In the genomic region with DNA sequence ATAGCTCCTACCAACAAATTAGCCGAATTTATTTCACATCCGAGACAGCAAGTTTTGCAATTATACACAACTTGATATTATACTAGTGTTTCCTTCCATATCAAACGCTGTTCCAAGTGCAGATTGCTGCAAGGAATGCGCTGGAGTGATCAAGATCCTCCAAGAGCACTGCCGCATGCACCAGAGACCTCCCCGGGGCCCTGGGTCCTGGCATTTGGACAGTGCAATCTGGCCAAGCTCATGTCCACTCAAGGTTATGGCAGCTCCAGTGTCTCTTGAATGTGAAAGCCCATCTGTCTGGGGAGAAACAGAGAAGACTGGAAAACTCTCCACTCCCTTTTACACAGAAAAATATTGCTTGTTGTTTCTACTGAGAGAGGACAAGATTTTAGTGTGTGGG, we compare ENCODE assay signal across 23 cellular contexts.
"Had no signal": no experiment of that assay in that cellular context is flagged by ENCODE, and none has a peak within 500 bp of the region (broad histone marks: within the 10 kb centered on the region; RNA-seq: fewer than 3 reads in every experiment).

No MANE protein-coding gene starts in this region.

- H3K9me3 Mint-ChIP-seq: activated naive CD4-positive, alpha-beta T cell treated with anti-CD3 and anti-CD28 coated beads, Interleukin-2, amount 10 ng/mL, durations not matched to agents 7 days and 5 days; activated T-cell treated with anti-CD3 and anti-CD28 coated beads, Interleukin-2, amount 50 U/mL, for 24 hours; mesothelial cell of epicardium; naive B cell; nephron progenitor cell; stimulated activated naive B cell treated with anti-CD40 and anti-IgM and Interleukin-4, amounts not matched to agents 10 μg/mL and 1 μg/mL and 100 μg/mL, for 72 hours; T-helper 2 cell treated with Interferon-gamma antibody and Interleukin-4, amounts not matched to agents 5 μg/mL and 100 μg/mL, for 36 hours had no signal

- H3K4me1 ChIP-seq: prostate gland had no signal

- H3K4me1 Mint-ChIP-seq: naive B cell had no signal

- H3K27ac ChIP-seq: esophagus muscularis mucosa, foreskin keratinocyte, neutrophil, pancreas, prostate gland, suprapubic skin, transverse colon had no signal

- H3K36me3 Mint-ChIP-seq: activated naive CD4-positive, alpha-beta T cell treated with anti-CD3 and anti-CD28 coated beads, Interleukin-2, amount 10 ng/mL, durations not matched to agents 7 days and 5 days; mesothelial cell of epicardium; naive B cell; stimulated activated naive B cell treated with anti-CD40 and anti-IgM and Interleukin-4, amounts not matched to agents 10 μg/mL and 1 μg/mL and 100 μg/mL, for 72 hours had no signal

- H3K27ac Mint-ChIP-seq: activated CD4-positive, alpha-beta T cell treated with anti-CD3 and anti-CD28 coated beads for 36 hours; activated CD8-positive, alpha-beta T cell treated with anti-CD3 and anti-CD28 coated beads, Interleukin-2, amount 10 ng/mL, durations not matched to agents 7 days and 5 days; activated naive CD4-positive, alpha-beta T cell treated with anti-CD3 and anti-CD28 coated beads, Interleukin-2, amount 10 ng/mL, durations not matched to agents 7 days and 5 days; activated T-cell treated with anti-CD3 and anti-CD28 coated beads, Interleukin-2, amount 50 U/mL, for 24 hours; mesothelial cell of epicardium; naive B cell; nephron progenitor cell; stimulated activated naive B cell treated with anti-CD40 and anti-IgM and Interleukin-4, amounts not matched to agents 10 μg/mL and 1 μg/mL and 100 μg/mL, for 72 hours; T-helper 2 cell treated with Interferon-gamma antibody and Interleukin-4, amounts not matched to agents 5 μg/mL and 100 μg/mL, for 36 hours had no signal

- H3K27me3 ChIP-seq: esophagus muscularis mucosa, foreskin keratinocyte, pancreas, suprapubic skin, transverse colon had no signal

- H3K4me3 ChIP-seq: esophagus muscularis mucosa, pancreas, prostate gland, suprapubic skin, transverse colon had no signal

- ATAC-seq: activated CD8-positive, alpha-beta T cell treated with anti-CD3 and anti-CD28 coated beads, Interleukin-2, amount 10 ng/mL, durations not matched to agents 7 days and 5 days; pancreas had no signal

- H3K36me3 ChIP-seq: esophagus muscularis mucosa, neutrophil, pancreas, prostate gland, suprapubic skin, transverse colon had no signal

- H3K9me3 ChIP-seq: esophagus muscularis mucosa, neutrophil, pancreas, prostate gland, suprapubic skin, transverse colon had no signal

- DNase-seq: activated CD4-positive, alpha-beta T cell treated with anti-CD3 and anti-CD28 coated beads for 36 hours; activated CD4-positive, CD25-positive, alpha-beta regulatory T cell; activated CD8-positive, alpha-beta T cell treated with anti-CD3 and anti-CD28 coated beads, Interleukin-2, amount 10 ng/mL, durations not matched to agents 7 days and 5 days; activated gamma-delta T cell; activated naive CD4-positive, alpha-beta T cell treated with anti-CD3 and anti-CD28 coated beads, Interleukin-2, amount 10 ng/mL, durations not matched to agents 7 days and 5 days; activated T-cell treated with anti-CD3 and anti-CD28 coated beads, Interleukin-2, amount 50 U/mL, for 24 hours; cortex of kidney; mammary epithelial cell; naive B cell; nephron progenitor cell; pancreas; stimulated activated CD4-positive, alpha-beta T cell treated with anti-CD3 and anti-CD28 coated beads, Interleukin-15, amount 100 ng/mL, for 24 hours; stimulated activated CD4-positive, alpha-beta T cell treated with anti-CD3 and anti-CD28 coated beads, Interleukin-2, amount 100 ng/mL, for 24 hours; stimulated activated naive B cell treated with anti-CD40 and anti-IgM and Interleukin-4, amounts not matched to agents 10 μg/mL and 1 μg/mL and 100 μg/mL, for 72 hours; T-helper 1 cell; transverse colon had no signal

- H3K4me3 Mint-ChIP-seq: activated CD4-positive, alpha-beta T cell treated with anti-CD3 and anti-CD28 coated beads for 36 hours; activated CD8-positive, alpha-beta T cell treated with anti-CD3 and anti-CD28 coated beads, Interleukin-2, amount 10 ng/mL, durations not matched to agents 7 days and 5 days; activated naive CD4-positive, alpha-beta T cell treated with anti-CD3 and anti-CD28 coated beads, Interleukin-2, amount 10 ng/mL, durations not matched to agents 7 days and 5 days; activated T-cell treated with anti-CD3 and anti-CD28 coated beads, Interleukin-2, amount 50 U/mL, for 24 hours; mesothelial cell of epicardium; naive B cell; nephron progenitor cell; stimulated activated naive B cell treated with anti-CD40 and anti-IgM and Interleukin-4, amounts not matched to agents 10 μg/mL and 1 μg/mL and 100 μg/mL, for 72 hours; T-helper 2 cell treated with Interferon-gamma antibody and Interleukin-4, amounts not matched to agents 5 μg/mL and 100 μg/mL, for 36 hours had no signal
